Comparison of ENCODE assay signal across 1 cellular context in the genomic region with DNA sequence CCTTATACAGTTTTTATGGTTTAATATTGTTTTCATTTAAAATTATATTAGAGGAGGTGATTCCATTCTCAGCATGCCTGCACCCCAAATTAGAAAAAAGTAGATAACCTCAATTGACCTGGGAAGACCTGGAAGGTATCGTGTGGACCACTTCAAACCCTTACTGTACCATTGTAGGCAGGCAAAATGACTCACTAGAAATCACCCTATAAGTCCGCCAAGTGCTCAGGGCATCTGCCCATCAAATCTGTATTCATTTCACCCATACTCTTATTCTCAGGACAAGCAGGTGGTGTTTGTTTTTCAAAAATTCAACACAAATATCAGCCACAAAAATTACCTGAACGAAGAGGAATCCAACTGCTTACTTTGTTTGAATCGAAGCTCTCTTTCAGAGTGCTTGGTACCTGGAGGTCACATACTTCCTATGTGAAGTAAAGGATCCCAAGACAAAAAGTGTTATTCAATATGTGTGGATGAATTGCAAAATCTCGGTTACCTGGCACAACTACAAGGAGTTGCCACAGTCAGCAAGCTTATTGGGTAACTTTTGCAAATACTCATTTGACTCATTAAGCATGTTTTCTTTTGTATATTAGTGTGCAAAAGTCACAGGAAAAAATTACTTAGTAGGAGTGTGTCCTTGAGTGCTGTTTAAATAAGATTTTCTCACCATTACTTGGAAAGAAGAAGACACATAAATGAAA.
A peak's percentile ranks its signal among the peaks of the same experiment; 100 is the strongest.
TF ChIP-seq lines count a peak whose summit lies in the region.

No MANE protein-coding gene starts in this region.

TF ChIP-seq in HepG2, 621 proteins besides CTCF, POLR2A, EP300 and RAD21 (continued from another document and continues in another):
- TF ChIP-seq, protein P1, sequence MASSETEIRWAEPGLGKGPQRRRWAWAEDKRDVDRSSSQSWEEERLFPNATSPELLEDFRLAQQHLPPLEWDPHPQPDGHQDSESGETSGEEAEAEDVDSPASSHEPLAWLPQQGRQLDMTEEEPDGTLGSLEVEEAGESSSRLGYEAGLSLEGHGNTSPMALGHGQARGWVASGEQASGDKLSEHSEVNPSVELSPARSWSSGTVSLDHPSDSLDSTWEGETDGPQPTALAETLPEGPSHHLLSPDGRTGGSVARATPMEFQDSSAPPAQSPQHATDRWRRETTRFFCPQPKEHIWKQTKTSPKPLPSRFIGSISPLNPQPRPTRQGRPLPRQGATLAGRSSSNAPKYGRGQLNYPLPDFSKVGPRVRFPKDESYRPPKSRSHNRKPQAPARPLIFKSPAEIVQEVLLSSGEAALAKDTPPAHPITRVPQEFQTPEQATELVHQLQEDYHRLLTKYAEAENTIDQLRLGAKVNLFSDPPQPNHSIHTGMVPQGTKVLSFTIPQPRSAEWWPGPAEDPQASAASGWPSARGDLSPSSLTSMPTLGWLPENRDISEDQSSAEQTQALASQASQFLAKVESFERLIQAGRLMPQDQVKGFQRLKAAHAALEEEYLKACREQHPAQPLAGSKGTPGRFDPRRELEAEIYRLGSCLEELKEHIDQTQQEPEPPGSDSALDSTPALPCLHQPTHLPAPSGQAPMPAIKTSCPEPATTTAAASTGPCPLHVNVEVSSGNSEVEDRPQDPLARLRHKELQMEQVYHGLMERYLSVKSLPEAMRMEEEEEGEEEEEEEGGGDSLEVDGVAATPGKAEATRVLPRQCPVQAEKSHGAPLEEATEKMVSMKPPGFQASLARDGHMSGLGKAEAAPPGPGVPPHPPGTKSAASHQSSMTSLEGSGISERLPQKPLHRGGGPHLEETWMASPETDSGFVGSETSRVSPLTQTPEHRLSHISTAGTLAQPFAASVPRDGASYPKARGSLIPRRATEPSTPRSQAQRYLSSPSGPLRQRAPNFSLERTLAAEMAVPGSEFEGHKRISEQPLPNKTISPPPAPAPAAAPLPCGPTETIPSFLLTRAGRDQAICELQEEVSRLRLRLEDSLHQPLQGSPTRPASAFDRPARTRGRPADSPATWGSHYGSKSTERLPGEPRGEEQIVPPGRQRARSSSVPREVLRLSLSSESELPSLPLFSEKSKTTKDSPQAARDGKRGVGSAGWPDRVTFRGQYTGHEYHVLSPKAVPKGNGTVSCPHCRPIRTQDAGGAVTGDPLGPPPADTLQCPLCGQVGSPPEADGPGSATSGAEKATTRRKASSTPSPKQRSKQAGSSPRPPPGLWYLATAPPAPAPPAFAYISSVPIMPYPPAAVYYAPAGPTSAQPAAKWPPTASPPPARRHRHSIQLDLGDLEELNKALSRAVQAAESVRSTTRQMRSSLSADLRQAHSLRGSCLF (CRISPR knock-in tag; IDR thresholded peaks at IDR 0.05; ENCODE audit: borderline replicate concordance), result no peak
- TF ChIP-seq HNF4A (CRISPR knock-in tag; IDR thresholded peaks at IDR 0.05) (peak; percentile 29; the same call in 1 of the 2 replicates), HNF4G (IDR thresholded peaks at IDR 0.05; ENCODE audit: borderline replicate concordance, low read depth, low read length) (peak; percentile 20; the same call in 1 of the 2 replicates), HNF4G (CRISPR knock-in tag; IDR thresholded peaks at IDR 0.05; ENCODE audit: borderline replicate concordance, low read depth) (no peak), CEBPG (CRISPR knock-in tag; IDR thresholded peaks at IDR 0.05) (peak; percentile 89), ZFP36 (IDR thresholded peaks at IDR 0.05; ENCODE audit: borderline replicate concordance, low read depth, low read length, partially characterized antibody) (no peak), ZBTB7B (CRISPR knock-in tag; IDR thresholded peaks at IDR 0.05) (no peak), FOXP1 (IDR thresholded peaks at IDR 0.05) (no peak), FOXP1 (CRISPR knock-in tag; IDR thresholded peaks at IDR 0.05) (peak; percentile 60; the same call in 1 of the 2 replicates), SMARCC2 (IDR thresholded peaks at IDR 0.05) (no peak), ZEB1 (IDR thresholded peaks at IDR 0.05; ENCODE audit: insufficient replicate concordance, low read depth) (peak; percentile 24), KLF16 (CRISPR knock-in tag; IDR thresholded peaks at IDR 0.05) (peak in 1 of 2 experiments; percentile 33; a peak in 1 of 4 replicates), ZFP90 (CRISPR knock-in tag; IDR thresholded peaks at IDR 0.05; ENCODE audit: borderline replicate concordance) (no peak), FOSL2 (CRISPR knock-in tag; IDR thresholded peaks at IDR 0.05) (peak; percentile 63; the same call in 1 of the 2 replicates), NCOA2 (CRISPR knock-in tag; IDR thresholded peaks at IDR 0.05) (peak; percentile 65; the same call in 1 of the 2 replicates), ASH2L (IDR thresholded peaks at IDR 0.05; ENCODE audit: insufficient read length, low read depth, low read length) (no peak), TRIM24 (CRISPR knock-in tag; IDR thresholded peaks at IDR 0.05) (peak; percentile 60; the same call in 1 of the 2 replicates), WIZ (CRISPR knock-in tag; IDR thresholded peaks at IDR 0.05) (no peak), FOXA3 (CRISPR knock-in tag; IDR thresholded peaks at IDR 0.05) (peak; percentile 58; the same call in 1 of the 2 replicates), CREM (IDR thresholded peaks at IDR 0.05) (peak; percentile 41; the same call in 1 of the 2 replicates), CREM (CRISPR knock-in tag; IDR thresholded peaks at IDR 0.05) (no peak), CEBPB (IDR thresholded peaks at IDR 0.05; ENCODE audit: borderline replicate concordance, low read depth, low read length) (peak; percentile 93), SOX6 (IDR thresholded peaks at IDR 0.05) (no peak), SOX6 (CRISPR knock-in tag; IDR thresholded peaks at IDR 0.05) (peak; percentile 60; the same call in 1 of the 2 replicates), SOX5 (CRISPR knock-in tag; IDR thresholded peaks at IDR 0.05; ENCODE audit: borderline replicate concordance) (peak; percentile 25; the same call in 1 of the 2 replicates), ZNF501 (CRISPR knock-in tag; IDR thresholded peaks at IDR 0.05) (no peak), TBX2 (CRISPR knock-in tag; IDR thresholded peaks at IDR 0.05; ENCODE audit: borderline replicate concordance) (no peak), SOX13 (IDR thresholded peaks at IDR 0.05) (no peak), SOX13 (CRISPR knock-in tag; conservative IDR thresholded peaks at IDR 0.05 in 1 of 2, IDR thresholded peaks at IDR 0.05 in 1 of 2) (peak in 1 of 2 experiments; percentile 51; a peak in 1 of 4 replicates), ZNF280B (CRISPR knock-in tag; IDR thresholded peaks at IDR 0.05; ENCODE audit: borderline replicate concordance) (no peak), SRY (CRISPR knock-in tag; IDR thresholded peaks at IDR 0.05) (no peak), LCORL (IDR thresholded peaks at IDR 0.05) (no peak), LCORL (CRISPR knock-in tag; IDR thresholded peaks at IDR 0.05) (no peak), HMG20B (CRISPR knock-in tag; conservative IDR thresholded peaks at IDR 0.05) (0 out of 2 replicates have a peak, but pooled peaks have one; percentile 37), NR2F6 (IDR thresholded peaks at IDR 0.05) (no peak), NR2F6 (CRISPR knock-in tag; IDR thresholded peaks at IDR 0.05) (peak; percentile 36; the same call in 1 of the 2 replicates), RARA (CRISPR knock-in tag; IDR thresholded peaks at IDR 0.05) (0 out of 2 replicates have a peak, but pooled peaks have one; percentile 14), HMG20A (CRISPR knock-in tag; IDR thresholded peaks at IDR 0.05; ENCODE audit: borderline replicate concordance) (peak; percentile 52; the same call in 1 of the 2 replicates), PHF8 (CRISPR knock-in tag; IDR thresholded peaks at IDR 0.05) (no peak), PRPF4 (IDR thresholded peaks at IDR 0.05; ENCODE audit: low read depth, low read length, poor library complexity, severe bottlenecking) (no peak), ZNF674 (CRISPR knock-in tag; IDR thresholded peaks at IDR 0.05; ENCODE audit: low read depth) (no peak), ZNF777 (CRISPR knock-in tag; IDR thresholded peaks at IDR 0.05) (no peak), ISL2 (CRISPR knock-in tag; IDR thresholded peaks at IDR 0.05) (peak; percentile 81), JARID2 (CRISPR knock-in tag; IDR thresholded peaks at IDR 0.05; ENCODE audit: insufficient replicate concordance) (no peak), FOXA1 (IDR thresholded peaks at IDR 0.05) (no peak), FOXA1 (CRISPR knock-in tag; IDR thresholded peaks at IDR 0.05) (0 out of 2 replicates have a peak, but pooled peaks have one; percentile 25), SKI (IDR thresholded peaks at IDR 0.05; ENCODE audit: partially characterized antibody) (no peak), NR2C2 (CRISPR knock-in tag; IDR thresholded peaks at IDR 0.05; ENCODE audit: borderline replicate concordance) (no peak)
- TF ChIP-seq, protein P2, sequence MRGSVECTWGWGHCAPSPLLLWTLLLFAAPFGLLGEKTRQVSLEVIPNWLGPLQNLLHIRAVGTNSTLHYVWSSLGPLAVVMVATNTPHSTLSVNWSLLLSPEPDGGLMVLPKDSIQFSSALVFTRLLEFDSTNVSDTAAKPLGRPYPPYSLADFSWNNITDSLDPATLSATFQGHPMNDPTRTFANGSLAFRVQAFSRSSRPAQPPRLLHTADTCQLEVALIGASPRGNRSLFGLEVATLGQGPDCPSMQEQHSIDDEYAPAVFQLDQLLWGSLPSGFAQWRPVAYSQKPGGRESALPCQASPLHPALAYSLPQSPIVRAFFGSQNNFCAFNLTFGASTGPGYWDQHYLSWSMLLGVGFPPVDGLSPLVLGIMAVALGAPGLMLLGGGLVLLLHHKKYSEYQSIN (CRISPR knock-in tag; IDR thresholded peaks at IDR 0.05; ENCODE audit: borderline replicate concordance), result no peak
- TF ChIP-seq, protein P3, sequence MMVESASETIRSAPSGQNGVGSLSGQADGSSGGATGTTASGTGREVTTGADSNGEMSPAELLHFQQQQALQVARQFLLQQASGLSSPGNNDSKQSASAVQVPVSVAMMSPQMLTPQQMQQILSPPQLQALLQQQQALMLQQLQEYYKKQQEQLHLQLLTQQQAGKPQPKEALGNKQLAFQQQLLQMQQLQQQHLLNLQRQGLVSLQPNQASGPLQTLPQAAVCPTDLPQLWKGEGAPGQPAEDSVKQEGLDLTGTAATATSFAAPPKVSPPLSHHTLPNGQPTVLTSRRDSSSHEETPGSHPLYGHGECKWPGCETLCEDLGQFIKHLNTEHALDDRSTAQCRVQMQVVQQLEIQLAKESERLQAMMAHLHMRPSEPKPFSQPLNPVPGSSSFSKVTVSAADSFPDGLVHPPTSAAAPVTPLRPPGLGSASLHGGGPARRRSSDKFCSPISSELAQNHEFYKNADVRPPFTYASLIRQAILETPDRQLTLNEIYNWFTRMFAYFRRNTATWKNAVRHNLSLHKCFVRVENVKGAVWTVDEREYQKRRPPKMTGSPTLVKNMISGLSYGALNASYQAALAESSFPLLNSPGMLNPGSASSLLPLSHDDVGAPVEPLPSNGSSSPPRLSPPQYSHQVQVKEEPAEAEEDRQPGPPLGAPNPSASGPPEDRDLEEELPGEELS (CRISPR knock-in tag; IDR thresholded peaks at IDR 0.05), result no peak
- TF ChIP-seq, protein P4, sequence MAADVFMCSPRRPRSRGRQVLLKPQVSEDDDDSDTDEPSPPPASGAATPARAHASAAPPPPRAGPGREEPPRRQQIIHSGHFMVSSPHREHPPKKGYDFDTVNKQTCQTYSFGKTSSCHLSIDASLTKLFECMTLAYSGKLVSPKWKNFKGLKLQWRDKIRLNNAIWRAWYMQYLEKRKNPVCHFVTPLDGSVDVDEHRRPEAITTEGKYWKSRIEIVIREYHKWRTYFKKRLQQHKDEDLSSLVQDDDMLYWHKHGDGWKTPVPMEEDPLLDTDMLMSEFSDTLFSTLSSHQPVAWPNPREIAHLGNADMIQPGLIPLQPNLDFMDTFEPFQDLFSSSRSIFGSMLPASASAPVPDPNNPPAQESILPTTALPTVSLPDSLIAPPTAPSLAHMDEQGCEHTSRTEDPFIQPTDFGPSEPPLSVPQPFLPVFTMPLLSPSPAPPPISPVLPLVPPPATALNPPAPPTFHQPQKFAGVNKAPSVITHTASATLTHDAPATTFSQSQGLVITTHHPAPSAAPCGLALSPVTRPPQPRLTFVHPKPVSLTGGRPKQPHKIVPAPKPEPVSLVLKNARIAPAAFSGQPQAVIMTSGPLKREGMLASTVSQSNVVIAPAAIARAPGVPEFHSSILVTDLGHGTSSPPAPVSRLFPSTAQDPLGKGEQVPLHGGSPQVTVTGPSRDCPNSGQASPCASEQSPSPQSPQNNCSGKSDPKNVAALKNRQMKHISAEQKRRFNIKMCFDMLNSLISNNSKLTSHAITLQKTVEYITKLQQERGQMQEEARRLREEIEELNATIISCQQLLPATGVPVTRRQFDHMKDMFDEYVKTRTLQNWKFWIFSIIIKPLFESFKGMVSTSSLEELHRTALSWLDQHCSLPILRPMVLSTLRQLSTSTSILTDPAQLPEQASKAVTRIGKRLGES (CRISPR knock-in tag; IDR thresholded peaks at IDR 0.05; ENCODE audit: borderline replicate concordance), result no peak
- TF ChIP-seq, protein P5, sequence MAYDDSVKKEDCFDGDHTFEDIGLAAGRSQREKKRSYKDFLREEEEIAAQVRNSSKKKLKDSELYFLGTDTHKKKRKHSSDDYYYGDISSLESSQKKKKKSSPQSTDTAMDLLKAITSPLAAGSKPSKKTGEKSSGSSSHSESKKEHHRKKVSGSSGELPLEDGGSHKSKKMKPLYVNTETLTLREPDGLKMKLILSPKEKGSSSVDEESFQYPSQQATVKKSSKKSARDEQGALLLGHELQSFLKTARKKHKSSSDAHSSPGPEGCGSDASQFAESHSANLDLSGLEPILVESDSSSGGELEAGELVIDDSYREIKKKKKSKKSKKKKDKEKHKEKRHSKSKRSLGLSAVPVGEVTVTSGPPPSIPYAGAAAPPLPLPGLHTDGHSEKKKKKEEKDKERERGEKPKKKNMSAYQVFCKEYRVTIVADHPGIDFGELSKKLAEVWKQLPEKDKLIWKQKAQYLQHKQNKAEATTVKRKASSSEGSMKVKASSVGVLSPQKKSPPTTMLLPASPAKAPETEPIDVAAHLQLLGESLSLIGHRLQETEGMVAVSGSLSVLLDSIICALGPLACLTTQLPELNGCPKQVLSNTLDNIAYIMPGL (CRISPR knock-in tag; IDR thresholded peaks at IDR 0.05; ENCODE audit: borderline replicate concordance in 1 of 2, low read depth in 1 of 2), result no peak
